ENCODE assay signal across 17 cellular contexts in the genomic region with DNA sequence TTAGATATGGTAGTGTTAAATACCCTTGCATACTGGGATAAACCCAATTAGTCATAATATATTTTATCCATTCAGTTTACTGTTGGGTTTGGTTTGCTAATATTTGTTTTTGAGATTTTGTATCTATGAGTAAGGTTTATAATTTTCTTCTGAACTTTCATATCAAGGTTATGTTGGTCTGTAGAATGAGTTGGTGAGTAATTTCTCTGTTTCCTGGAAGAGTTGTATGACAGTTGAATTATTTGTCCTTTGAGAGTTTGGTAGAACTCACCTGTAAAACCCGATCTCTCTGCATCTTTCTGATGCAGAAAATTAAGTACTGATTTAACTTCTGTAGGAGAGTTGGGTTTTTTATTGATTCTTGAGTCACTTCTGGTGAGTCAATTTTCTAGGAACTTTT. TPM values are rescaled to one million over a fixed set of nuclear protein-coding genes. Genes with fewer than 3 reads are reported as not detected.
"Had no signal": no experiment of that assay in that cellular context is flagged by ENCODE, and none has a peak within 500 bp of the region (broad histone marks: within the 10 kb centered on the region; RNA-seq: fewer than 3 reads in every experiment).

No MANE protein-coding gene starts in this region.

- H3K27ac ChIP-seq: lower lobe of right lung, neutrophil, parathyroid adenoma, sigmoid colon, tibial artery had no signal

- ATAC-seq: lower lobe of right lung; natural killer cell treated with Interleukin-12 subunit alpha and Interleukin-12 subunit beta and Interleukin-15 and Interleukin-18, amount 100 ng/mL, for 72 hours; stimulated activated memory B cell treated with anti-CD40 and anti-IgM and Interleukin-4, amounts not matched to agents 10 μg/mL and 1 μg/mL and 100 μg/mL, for 72 hours had no signal

- H3K27ac Mint-ChIP-seq: natural killer cell treated with Interleukin-12 subunit alpha and Interleukin-12 subunit beta and Interleukin-15 and Interleukin-18, amount 100 ng/mL, for 72 hours; stimulated activated memory B cell treated with anti-CD40 and anti-IgM and Interleukin-4, amounts not matched to agents 10 μg/mL and 1 μg/mL and 100 μg/mL, for 72 hours had no signal

- H3K9me3 ChIP-seq: lower lobe of right lung, neutrophil, sigmoid colon, tibial artery had no signal

- DNase-seq: activated CD4-positive, alpha-beta T cell treated with anti-CD3 and anti-CD28 coated beads, Interleukin-2, amount 50 U/mL, for 1 hour; anterior cingulate cortex; cerebellar nuclear complex; cortex of kidney; lower lobe of right lung; sigmoid colon; stimulated activated CD4-positive, alpha-beta T cell treated with anti-CD3 and anti-CD28 coated beads, Interleukin-4, amount 100 ng/mL, for 24 hours; SW 1271; tibial artery had no signal

- H3K4me1 Mint-ChIP-seq: stimulated activated memory B cell treated with anti-CD40 and anti-IgM and Interleukin-4, amounts not matched to agents 10 μg/mL and 1 μg/mL and 100 μg/mL, for 72 hours had no signal

- H3K9ac ChIP-seq: parathyroid adenoma had no signal

- H3K36me3 Mint-ChIP-seq: natural killer cell treated with Interleukin-12 subunit alpha and Interleukin-12 subunit beta and Interleukin-15 and Interleukin-18, amount 100 ng/mL, for 72 hours; stimulated activated memory B cell treated with anti-CD40 and anti-IgM and Interleukin-4, amounts not matched to agents 10 μg/mL and 1 μg/mL and 100 μg/mL, for 72 hours had no signal

- H3K4me1 ChIP-seq: lower lobe of right lung, parathyroid adenoma, sigmoid colon, tibial artery had no signal

- H3K9me3 Mint-ChIP-seq: natural killer cell treated with Interleukin-12 subunit alpha and Interleukin-12 subunit beta and Interleukin-15 and Interleukin-18, amount 100 ng/mL, for 72 hours; stimulated activated memory B cell treated with anti-CD40 and anti-IgM and Interleukin-4, amounts not matched to agents 10 μg/mL and 1 μg/mL and 100 μg/mL, for 72 hours had no signal

- H3K79me2 ChIP-seq: parathyroid adenoma had no signal

- H3K4me3 ChIP-seq: lower lobe of right lung, sigmoid colon, tibial artery had no signal

- H3K4me3 Mint-ChIP-seq: natural killer cell treated with Interleukin-12 subunit alpha and Interleukin-12 subunit beta and Interleukin-15 and Interleukin-18, amount 100 ng/mL, for 72 hours; stimulated activated memory B cell treated with anti-CD40 and anti-IgM and Interleukin-4, amounts not matched to agents 10 μg/mL and 1 μg/mL and 100 μg/mL, for 72 hours had no signal

- H2AFZ ChIP-seq: parathyroid adenoma had no signal

- H3K27me3 ChIP-seq: neutrophil, sigmoid colon had no signal

- H3K36me3 ChIP-seq: lower lobe of right lung, neutrophil, sigmoid colon, tibial artery had no signal

RNA-seq across cellular contexts. Expression of a gene that starts 20.4 kb away (rescaled TPM):
- total RNA-seq: lower lobe of right lung; natural killer cell treated with Interleukin-12 subunit alpha and Interleukin-12 subunit beta and Interleukin-15 and Interleukin-18, amount 100 ng/mL, for 72 hours; renal cortical epithelial cell; subcutaneous adipose tissue had no signal
- polyA plus RNA-seq: esophagus, sigmoid colon, urinary bladder had no signal
